9 cellular contexts compared by ENCODE assay signal in the genomic region with DNA sequence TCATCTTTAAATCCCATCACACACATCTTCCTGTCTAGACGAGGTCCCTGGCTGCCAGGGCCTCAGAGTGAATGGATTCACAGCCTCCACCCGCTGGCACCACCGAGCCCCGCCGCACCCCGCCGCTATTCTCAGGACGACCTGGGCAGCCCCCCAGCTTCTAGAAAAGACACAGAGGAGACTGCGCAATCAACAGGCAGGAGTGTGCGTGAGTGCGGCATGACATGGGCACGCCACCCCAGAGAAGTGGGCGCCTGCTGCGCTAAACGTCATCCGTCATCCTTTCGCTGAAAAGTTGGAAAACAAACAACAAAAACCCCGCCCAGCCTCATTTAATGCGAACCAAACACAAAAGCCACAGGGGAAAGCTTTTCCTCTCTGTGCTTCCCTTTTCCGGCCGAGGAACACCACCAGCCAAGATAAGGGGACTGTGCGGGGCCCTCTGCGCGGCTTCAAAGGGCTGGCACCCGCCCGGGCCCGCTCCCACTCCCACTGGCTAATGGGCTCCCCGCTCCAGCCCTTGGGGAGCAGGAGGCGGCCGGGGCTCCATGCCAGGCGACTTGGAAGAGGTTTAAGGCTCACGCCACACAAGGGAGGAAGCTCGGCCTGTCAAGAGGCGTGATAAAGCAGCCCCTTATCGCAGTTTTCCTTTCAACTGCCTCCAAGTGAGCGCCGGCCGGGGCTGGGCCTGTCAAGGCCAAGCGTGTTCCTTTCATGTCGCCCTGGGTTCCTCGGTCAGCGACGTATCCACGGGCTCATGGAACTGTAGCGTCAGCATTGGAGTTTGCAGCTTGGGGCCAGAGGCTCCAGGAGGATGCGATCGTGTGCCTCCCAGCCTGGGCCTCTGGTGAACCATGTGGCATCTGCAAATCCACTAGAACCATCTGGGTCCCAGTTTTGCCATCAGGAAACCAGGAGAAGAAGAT. TPM values are rescaled to one million over a fixed set of nuclear protein-coding genes. Genes with fewer than 3 reads are reported as not detected.
A peak's percentile ranks its signal among the peaks of the same experiment; 100 is the strongest.
DNase-seq lines count a peak whose midpoint lies in the region; ATAC-seq, FAIRE-seq and TF ChIP-seq lines count a peak whose summit lies in the region.
"Had no signal": no experiment of that assay in that cellular context is flagged by ENCODE, and none has a peak within 500 bp of the region (broad histone marks: within the 10 kb centered on the region; RNA-seq: fewer than 3 reads in every experiment).

No MANE protein-coding gene starts in this region.

- H4K20me1 ChIP-seq in PC-3 (ENCODE audit: low read length): no peaks in the 10 kb centered on the region

- no peak overlapping the region for H2AFZ ChIP-seq in PC-3 (ENCODE audit: low read length)

- FAIRE-seq in urothelium cell line (lab: Jason Lieb, UNC): no peak

- no peaks in the 10 kb centered on the region for H3K9me2 ChIP-seq in PC-3 (replicated peaks; ENCODE audit: low read length)

- POLR2A ChIA-PET in PC-3 (lab: Charles Lee; ENCODE audit: unreplicated experiment): no interaction called here

- H3K9ac ChIP-seq in PC-3 (ENCODE audit: low read length): no peak overlapping the region

- TF ChIP-seq CTCF in PC-3 (conservative IDR thresholded peaks at IDR 0.05; ENCODE audit: low read depth, low read length): no peak

- CTCF ChIA-PET in PC-3 (lab: Charles Lee): no interaction called here

- H3K9me3 ChIP-seq in mesodermal cell (ENCODE audit: control insufficient read depth, low read length) (no peaks in the 10 kb centered on the region), PC-3 (ENCODE audit: low read length) (no peaks in the 10 kb centered on the region)
- H3K9me3 ChIP-seq: colonic mucosa had no signal

- peak; percentile 90 for ATAC-seq in Right ventricle myocardium inferior
- no peak for ATAC-seq in PC-3
- ATAC-seq in GM21737 (IDR thresholded peaks at IDR 0.05; ENCODE audit: unreplicated experiment): no peak

- H3K27me3 ChIP-seq in PC-3 (ENCODE audit: low read length): no peaks in the 10 kb centered on the region
- H3K27me3 ChIP-seq: colonic mucosa had no signal

- peak overlapping the region; percentile 67 for H3K27ac ChIP-seq in mesodermal cell (ENCODE audit: low read depth, low read length, severe bottlenecking)
- H3K27ac ChIP-seq in PC-3 (ENCODE audit: low read length): no peak overlapping the region
- H3K27ac ChIP-seq: colonic mucosa had no signal

- DNase-seq in Right ventricle myocardium inferior (ENCODE audit: missing footprints) (peak; percentile 80), cardiac septum (ENCODE audit: low spot score) (no peak), dermis blood vessel endothelial cell (peak; percentile 86), PC-3 (no peak), urothelium cell line (ENCODE audit: low spot score) (no peak)
- DNase-seq in activated CD4-positive, alpha-beta T cell treated with anti-CD3 and anti-CD28 coated beads for 4 hours: no peak
- DNase-seq: colonic mucosa had no signal

- H3K36me3 ChIP-seq in mesodermal cell (ENCODE audit: control insufficient read depth, insufficient read depth, low read length): no peaks in the 10 kb centered on the region
- H3K36me3 ChIP-seq in PC-3 (ENCODE audit: low read depth, low read length): no peaks in the 10 kb centered on the region
- H3K36me3 ChIP-seq: colonic mucosa had no signal

- intact Hi-C loops in Right ventricle myocardium inferior (cut with DNase I): loop anchor here (2.0 to 10.0 kb wide), 3 partner anchors 48 to 105 kb away; no protein-coding TSS in a partner anchor
- intact Hi-C loops in cardiac septum (cut with DNase I): loop anchor here (5.0 to 10.0 kb wide), 2 partner anchors 35 to 72 kb away; no protein-coding TSS in a partner anchor
- intact Hi-C loops in PC-3 (cut with micrococcal nuclease): no loop called here

- peaks cover 3% of the 10 kb centered on the region for H3F3A ChIP-seq in PC-3 (ENCODE audit: low read length, unreplicated experiment)

- H3K4me3 ChIP-seq in mesodermal cell (ENCODE audit: extremely low read depth, insufficient read depth, low read length, poor library complexity, severe bottlenecking): no peak overlapping the region
- H3K4me3 ChIP-seq in PC-3 (ENCODE audit: low read length): no peak overlapping the region
- H3K4me3 ChIP-seq: colonic mucosa had no signal

- H3K4me2 ChIP-seq in PC-3 (ENCODE audit: low read length): no peak overlapping the region

- no TSS peak for BruUV-seq in PC-3 (replicated peaks; lab: Mats Ljungman, UMichigan)

- WGBS in mesodermal cell (ENCODE audit: insufficient coverage in 2 of 2), 2 experiments: 81 to 82% methylated on average over 46 to 47 of the region's 47 CpGs

- H3K79me2 ChIP-seq in PC-3 (ENCODE audit: low read length): no peaks in the 10 kb centered on the region

- H3K4me1 ChIP-seq in mesodermal cell (ENCODE audit: control insufficient read depth, insufficient read depth, low read length, poor library complexity, severe bottlenecking) (peaks cover 19% of the 10 kb centered on the region), PC-3 (ENCODE audit: insufficient read depth, low read length) (peaks cover 12% of the 10 kb centered on the region)
- H3K4me1 ChIP-seq: colonic mucosa had no signal

RNA-seq across cellular contexts. Expression of a gene that starts 50.1 kb away (rescaled TPM):
- 2.1 TPM for total RNA-seq in Right ventricle myocardium inferior
- total RNA-seq in cardiac septum: 4.3 TPM
- 4.8 and 8.8 TPM in 2 replicates for total RNA-seq in dermis blood vessel endothelial cell
- 3.4 TPM for polyA plus RNA-seq in mesodermal cell (2013, experiment 1 of 2)
- 1.9 TPM for polyA plus RNA-seq in mesodermal cell (2013, experiment 2 of 2)
- total RNA-seq in PC-3 (2014; rRNA removed): 12.4 and 12.9 TPM in 2 replicates

Comparison
In these comparisons a context has a peak if more than half of its experiments do, and no peak if none do; other contexts are left out.
1. DNase-seq: peak in Right ventricle myocardium inferior (single experiment) and dermis blood vessel endothelial cell (single experiment); none in cardiac septum (single experiment), PC-3 (single experiment), urothelium cell line (single experiment) and activated CD4-positive, alpha-beta T cell treated with anti-CD3 and anti-CD28 coated beads for 4 hours (0 of 2).